ENCODE assay signal across 8 cellular contexts in the genomic region with DNA sequence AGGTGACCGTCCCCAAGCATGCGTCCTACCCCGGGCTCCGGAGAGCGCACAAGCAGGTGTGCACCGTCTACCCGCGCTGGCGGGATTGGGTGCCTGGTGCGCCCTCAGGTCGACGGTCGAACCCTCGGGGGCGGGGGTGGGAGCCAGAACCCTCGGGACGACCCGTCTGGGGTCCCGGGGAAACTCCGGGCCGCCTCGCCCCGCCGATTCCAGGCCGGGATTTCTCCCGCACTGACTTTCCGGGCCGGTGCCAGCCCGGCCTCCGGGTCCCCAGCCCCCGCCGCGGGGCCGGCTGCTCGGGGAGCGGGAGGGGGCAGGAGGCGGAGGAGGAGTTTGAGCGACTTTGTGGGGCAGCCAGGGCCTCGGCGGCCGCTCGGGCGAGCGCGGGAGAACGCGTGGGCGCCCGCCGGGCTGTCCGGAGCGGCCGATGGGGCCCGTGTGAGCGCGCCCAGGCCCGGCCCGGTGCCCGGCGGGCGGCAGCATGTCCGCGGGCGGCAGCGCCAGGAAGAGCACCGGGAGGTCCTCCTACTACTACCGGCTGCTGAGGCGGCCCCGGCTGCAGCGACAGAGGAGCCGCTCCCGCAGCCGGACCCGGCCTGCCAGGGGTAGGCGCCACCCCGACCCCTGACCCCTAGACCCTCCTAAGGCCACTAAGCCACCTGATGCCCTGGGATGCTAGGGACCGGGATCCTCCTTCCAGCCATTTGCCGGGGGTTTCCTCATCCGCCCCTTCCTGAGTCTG. TPM values are rescaled to one million over a fixed set of nuclear protein-coding genes. Genes with fewer than 3 reads are reported as not detected.
DNase-seq lines count a peak whose midpoint lies in the region; ATAC-seq, FAIRE-seq and TF ChIP-seq lines count a peak whose summit lies in the region.

TSS of gene DAB2IP (plus strand) at position 340 of the 742 bp plus-strand sequence. CDS start at position 482, 142 bp downstream.

- peak; percentile 39 for DNase-seq in GM20000 (ENCODE audit: low spot score)
- DNase-seq in NCI-H345 (lab: John Stamatoyannopoulos, UW) = peak; percentile 57
- DNase-seq in cerebellar cortex (ENCODE audit: low spot score) = peak; percentile 85
- DNase-seq in kidney = peak; percentile 88
- DNase-seq in erythroblast (lab: John Stamatoyannopoulos, UW) = no peak

- H3K4me1 ChIP-seq in kidney (ENCODE audit: control insufficient read depth in 1 of 2, insufficient read depth in 1 of 2, low read depth in 1 of 2, low read length in 2 of 2) = peaks cover 41 to 42% of the 10 kb centered on the region in 2 donors

- no peak for TF ChIP-seq POLR2A in erythroblast (IDR thresholded peaks at IDR 0.05; ENCODE audit: low read length)

- no peaks in the 10 kb centered on the region for H3K9me3 ChIP-seq in kidney (ENCODE audit: control insufficient read depth in 1 of 2, low read length in 2 of 2)

- intact Hi-C loops in kidney (cut with DNase I) = no loop called here

- TF ChIP-seq CTCF in GM20000 (IDR thresholded peaks at IDR 0.05; ENCODE audit: extremely low read depth, missing control alignments) (no peak), kidney (IDR thresholded peaks at IDR 0.05; ENCODE audit: borderline replicate concordance, extremely low read depth, insufficient read depth) (no peak)

- H3K4me3 ChIP-seq in kidney (ENCODE audit: low read length in 2 of 2) (peak within 1 kb of the TSS; percentile 63 to 81), skin epidermis (peak within 1 kb of the TSS; percentile 25 to 52 (median 38))

- peak within 1 kb of the TSS; percentile 81 to 91 for H3K9ac ChIP-seq in kidney (ENCODE audit: low read length in 2 of 2)

- FAIRE-seq in kidney (lab: Jason Lieb, UNC) = no peak

- H3K36me3 ChIP-seq in kidney (ENCODE audit: control insufficient read depth in 1 of 2, insufficient read depth in 2 of 2, low read length in 2 of 2) = peaks cover 0 to 2% of the 10 kb centered on the region in 2 donors

- ATAC-seq in HG02981 (IDR thresholded peaks at IDR 0.05; ENCODE audit: unreplicated experiment) (no peak), HG02885 (IDR thresholded peaks at IDR 0.05; ENCODE audit: poor library complexity, unreplicated experiment) (no peak)

- peak within 1 kb of the TSS; percentile 79 for H3K27ac ChIP-seq in kidney (ENCODE audit: low read depth in 2 of 2, low read length in 2 of 2)
- peak within 1 kb of the TSS in 18 of 21 experiments; percentile 5 to 83 (median 64) for H3K27ac ChIP-seq in skin epidermis

RNA-seq across cellular contexts. Expression of gene DAB2IP, which starts in this region (rescaled TPM):
- total RNA-seq in kidney = 105 TPM
- 33.8 TPM for polyA plus RNA-seq in kidney (ENCODE audit: insufficient read depth, low read depth, low replicate concordance)

Comparison
In these comparisons a context has a peak if more than half of its experiments do, and no peak if none do; other contexts are left out.
1. DNase-seq: peak in GM20000 (single experiment), NCI-H345 (single experiment), cerebellar cortex (single experiment) and kidney (single experiment); none in erythroblast (0 of 2).